In genomic region chr17:59684967-59685366, GRCh38 we compare ENCODE assay signal across 1 cellular context.
A peak's percentile ranks its signal among the peaks of the same experiment; 100 is the strongest.
TF ChIP-seq lines count a peak whose summit lies in the region.

No MANE protein-coding gene starts in this region.

TF ChIP-seq in K562, 482 proteins besides CTCF, POLR2A, EP300 and RAD21 (continued from another document and continues in another):
- TF ChIP-seq GTF3C2 (IDR thresholded peaks at IDR 0.05; ENCODE audit: borderline replicate concordance, extremely low read depth, insufficient read length) = no peak
- peak; percentile 47 to 63; a peak in 2 of 4 replicates for TF ChIP-seq FOXK2 (conservative IDR thresholded peaks at IDR 0.05 in 1 of 2, IDR thresholded peaks at IDR 0.05 in 1 of 2; ENCODE audit: low read depth in 2 of 2)
- TF ChIP-seq SMARCA4 (IDR thresholded peaks at IDR 0.05) = peak; percentile 98
- TF ChIP-seq HNRNPLL (IDR thresholded peaks at IDR 0.05; ENCODE audit: low read depth, low read length, poor library complexity, severe bottlenecking) = no peak
- TF ChIP-seq MAZ (CRISPR knock-in tag; conservative IDR thresholded peaks at IDR 0.05 in 1 of 2, IDR thresholded peaks at IDR 0.05 in 1 of 2) = 0 out of 4 replicates have a peak, but pooled peaks of 1 of the 2 experiments have one; percentile 32
- no peak for TF ChIP-seq ZFP1 (CRISPR knock-in tag; IDR thresholded peaks at IDR 0.05)
- TF ChIP-seq MXI1 (IDR thresholded peaks at IDR 0.05; ENCODE audit: low read depth, low read length) = peak; percentile 80; the same call in 1 of the 2 replicates
- TF ChIP-seq HMGN3 (IDR thresholded peaks at IDR 0.05; ENCODE audit: borderline replicate concordance, extremely low read depth, insufficient read length, low read depth, low read length) = peak; percentile 62
- no peak for TF ChIP-seq YY1 (IDR thresholded peaks at IDR 0.05; ENCODE audit: borderline replicate concordance in 1 of 3, control insufficient read depth in 1 of 3, extremely low read depth in 1 of 3, insufficient read depth in 3 of 3, insufficient read length in 1 of 3, insufficient replicate concordance in 2 of 3, low read depth in 1 of 3, low read length in 2 of 3)
- TF ChIP-seq RNF219 (CRISPR knock-in tag; IDR thresholded peaks at IDR 0.05) = no peak
- TF ChIP-seq HCFC1 (IDR thresholded peaks at IDR 0.05; ENCODE audit: low read depth, low read length) = no peak
- TF ChIP-seq TCF3 (CRISPR knock-in tag; IDR thresholded peaks at IDR 0.05) = peak; percentile 97
- TF ChIP-seq NFIX (CRISPR knock-in tag; IDR thresholded peaks at IDR 0.05; ENCODE audit: low read depth) = no peak
- TF ChIP-seq ZSCAN32 (CRISPR knock-in tag; IDR thresholded peaks at IDR 0.05) = no peak
- no peak for TF ChIP-seq POLR2B (IDR thresholded peaks at IDR 0.05; ENCODE audit: low read depth, partially characterized antibody)
- TF ChIP-seq ETS1 (conservative IDR thresholded peaks at IDR 0.05; ENCODE audit: control insufficient read depth, low read depth, low read length) = no peak
- no peak for TF ChIP-seq FOXO4 (CRISPR knock-in tag; IDR thresholded peaks at IDR 0.05)
- peak; percentile 28; the same call in 1 of the 2 replicates for TF ChIP-seq EP400 (IDR thresholded peaks at IDR 0.05)
- no peak for TF ChIP-seq FOXP1 (CRISPR knock-in tag; IDR thresholded peaks at IDR 0.05)
- TF ChIP-seq HIVEP1 (CRISPR knock-in tag; IDR thresholded peaks at IDR 0.05) = no peak
- no peak for TF ChIP-seq SRSF7 (optimal IDR thresholded peaks at IDR 0.05; ENCODE audit: low read depth, low read length)
- no peak for TF ChIP-seq ZNF584 (CRISPR knock-in tag; IDR thresholded peaks at IDR 0.05; ENCODE audit: low read depth)
- no peak for TF ChIP-seq DLX4 (CRISPR knock-in tag; IDR thresholded peaks at IDR 0.05)
- TF ChIP-seq GATAD2A (IDR thresholded peaks at IDR 0.05) = 0 out of 2 replicates have a peak, but pooled peaks have one; percentile 48
- TF ChIP-seq TAF1 (IDR thresholded peaks at IDR 0.05; ENCODE audit: control insufficient read depth, extremely low read depth, insufficient read depth, low read length, severe bottlenecking) = peak; percentile 30
- TF ChIP-seq ZBTB49 (CRISPR knock-in tag; IDR thresholded peaks at IDR 0.05; ENCODE audit: borderline replicate concordance) = no peak
- no peak for TF ChIP-seq ZNF224 (CRISPR knock-in tag; IDR thresholded peaks at IDR 0.05)
- no peak for TF ChIP-seq THRAP3 (IDR thresholded peaks at IDR 0.05; ENCODE audit: borderline replicate concordance)
- TF ChIP-seq KDM5B (IDR thresholded peaks at IDR 0.05; ENCODE audit: insufficient replicate concordance, low read depth, low read length) = no peak
- TF ChIP-seq CGGBP1 (CRISPR knock-in tag; IDR thresholded peaks at IDR 0.05) = no peak
- TF ChIP-seq CBFA2T2 (conservative IDR thresholded peaks at IDR 0.05) = peak; percentile 97
- TF ChIP-seq CREB3L1 (IDR thresholded peaks at IDR 0.05; ENCODE audit: borderline replicate concordance, low read depth) = no peak
- no peak for TF ChIP-seq RBM39 (optimal IDR thresholded peaks at IDR 0.05; ENCODE audit: low read depth, low read length)
- TF ChIP-seq CREM (IDR thresholded peaks at IDR 0.05; ENCODE audit: low read depth) = peak; percentile 50
- no peak for TF ChIP-seq ZBTB1 (CRISPR knock-in tag; IDR thresholded peaks at IDR 0.05; ENCODE audit: borderline replicate concordance, low read depth)
- TF ChIP-seq HMBOX1 (IDR thresholded peaks at IDR 0.05) = peak; percentile 77
- TF ChIP-seq HDAC8 (tag; IDR thresholded peaks at IDR 0.05) = no peak
- TF ChIP-seq RFX5 (IDR thresholded peaks at IDR 0.05; ENCODE audit: low read depth, low read length) = no peak
- no peak for TF ChIP-seq RERE (CRISPR knock-in tag; IDR thresholded peaks at IDR 0.05; ENCODE audit: borderline replicate concordance)
